In genomic region chr10:17233534-17233933, GRCh38 we compare ENCODE assay signal across 2 cellular contexts.
TF ChIP-seq lines count a peak whose summit lies in the region.

No MANE protein-coding gene starts in this region.

TF ChIP-seq in neural cell, 6 proteins besides CTCF, POLR2A, EP300 and RAD21 (continued from another document):
- TF ChIP-seq POLR2AphosphoS5 (IDR thresholded peaks at IDR 0.05) (no peak), EZH2 (IDR thresholded peaks at IDR 0.05; ENCODE audit: borderline replicate concordance, insufficient read depth, low read length, poor library complexity, severe bottlenecking) (no peak), MXI1 (conservative IDR thresholded peaks at IDR 0.05; ENCODE audit: poor library complexity, severe bottlenecking) (no peak)

TF ChIP-seq in WTC11, 78 proteins besides CTCF, POLR2A, EP300 and RAD21 (continued from another document):
- no peak for TF ChIP-seq ZNF532 (CRISPR knock-in tag; IDR thresholded peaks at IDR 0.05; ENCODE audit: borderline replicate concordance)
